17 cellular contexts compared by ENCODE assay signal in genomic region chr15:57915827-57916531, GRCh38.
DNase-seq lines count a peak whose midpoint lies in the region; ATAC-seq and TF ChIP-seq lines count a peak whose summit lies in the region.
"Had no signal": no experiment of that assay in that cellular context is flagged by ENCODE, and none has a peak within 500 bp of the region (broad histone marks: within the 10 kb centered on the region; RNA-seq: fewer than 3 reads in every experiment).

No MANE protein-coding gene starts in this region.

- DNase-seq in Right ventricle myocardium superior: peak; percentile 43
- no peak for DNase-seq in right atrium auricular region (ENCODE audit: low spot score)
- DNase-seq in neural crest cell (ENCODE audit: low read depth, low spot score): no peak
- no peak for DNase-seq in vagina (ENCODE audit: extremely low spot score in 2 of 2)
- DNase-seq in NCI-H1105 treated with DMSO at 0.1 percent for 48 hours (lab: John Stamatoyannopoulos, UW): no peak
- no peak for DNase-seq in epidermal melanocyte (ENCODE audit: insufficient read length, low spot score)
- DNase-seq in NAMALWA (ENCODE audit: low spot score): no peak
- DNase-seq: 8988T, DMS 273 treated with DMSO at 0.1 percent for 48 hours, H9, KG1, NCI-H146, NCI-H2081 treated with DMSO at 0.1 percent for 48 hours, NCI-H510A, NCI-H748 treated with DMSO at 0.1 percent for 48 hours, SHP77 had no signal

- TF ChIP-seq CTCF in right atrium auricular region (IDR thresholded peaks at IDR 0.05) (no peak), gastroesophageal sphincter (IDR thresholded peaks at IDR 0.05) (no peak), neural crest cell (conservative IDR thresholded peaks at IDR 0.05) (no peak), vagina (IDR thresholded peaks at IDR 0.05) (no peak)

- peak; percentile 47 for ATAC-seq in Right ventricle myocardium superior (ENCODE audit: poor library complexity)
- peak; percentile 25 for ATAC-seq in gastroesophageal sphincter

- H3K9me3 Mint-ChIP-seq in neural crest cell: no peaks in the 10 kb centered on the region
- H3K9me3 Mint-ChIP-seq: H9 had no signal

- H3K27ac Mint-ChIP-seq in neural crest cell (ENCODE audit: unreplicated experiment): peak overlapping the region; percentile 57

- peaks cover 4% of the 10 kb centered on the region for H3K4me1 Mint-ChIP-seq in neural crest cell
- H3K4me1 Mint-ChIP-seq: H9 had no signal

- H3K27ac ChIP-seq in right atrium auricular region: no peak overlapping the region
- H3K27ac ChIP-seq in gastroesophageal sphincter: no peak overlapping the region
- peak overlapping the region; percentile 30 for H3K27ac ChIP-seq in vagina

- intact Hi-C loops in Right ventricle myocardium superior (cut with DNase I) (no loop called here), vagina (cut with DNase I) (no loop called here)

- H3K36me3 Mint-ChIP-seq in neural crest cell (ENCODE audit: low read depth): no peaks in the 10 kb centered on the region

- no peak overlapping the region for H3K4me3 Mint-ChIP-seq in neural crest cell
- H3K4me3 Mint-ChIP-seq: H9 had no signal

- no peak overlapping the region for H3K4me3 ChIP-seq in right atrium auricular region
- H3K4me3 ChIP-seq in gastroesophageal sphincter: no peak overlapping the region
- H3K4me3 ChIP-seq in vagina: no peak overlapping the region

- H3K4me1 ChIP-seq in right atrium auricular region (peaks cover 0 to 32% of the 10 kb centered on the region in 2 donors), gastroesophageal sphincter (peaks cover 0 to 2% (median 0%) of the 10 kb centered on the region in 3 donors), vagina (peaks cover 17% of the 10 kb centered on the region)

- no peaks in the 10 kb centered on the region for H3K9me3 ChIP-seq in right atrium auricular region
- H3K9me3 ChIP-seq in gastroesophageal sphincter: no peaks in the 10 kb centered on the region
- H3K9me3 ChIP-seq in vagina: no peaks in the 10 kb centered on the region

- WGBS in gastroesophageal sphincter (ENCODE audit: low coverage in 1 of 2), 2 donors: 40 to 89% methylated on average over 1 of the region's 15 CpGs

- no peaks in the 10 kb centered on the region for H3K27me3 Mint-ChIP-seq in neural crest cell (ENCODE audit: low read depth)

- no peak for TF ChIP-seq EP300 in gastroesophageal sphincter (IDR thresholded peaks at IDR 0.05)

- H3K27me3 ChIP-seq in right atrium auricular region (no peaks in the 10 kb centered on the region), gastroesophageal sphincter (peaks cover 6% of the 10 kb centered on the region), vagina (no peaks in the 10 kb centered on the region)

- TF ChIP-seq POLR2A in gastroesophageal sphincter (IDR thresholded peaks at IDR 0.05) (no peak), vagina (IDR thresholded peaks at IDR 0.05) (no peak)

- H3K36me3 ChIP-seq in right atrium auricular region (no peaks in the 10 kb centered on the region), gastroesophageal sphincter (no peaks in the 10 kb centered on the region), vagina (no peaks in the 10 kb centered on the region)
